In genomic region chr21:15121655-15122120, GRCh38 we compare ENCODE assay signal across 11 cellular contexts. TPM values are rescaled to one million over a fixed set of nuclear protein-coding genes. Genes with fewer than 3 reads are reported as not detected.
DNase-seq lines count a peak whose midpoint lies in the region; TF ChIP-seq lines count a peak whose summit lies in the region.
"Had no signal": no experiment of that assay in that cellular context is flagged by ENCODE, and none has a peak within 500 bp of the region (broad histone marks: within the 10 kb centered on the region; RNA-seq: fewer than 3 reads in every experiment).

No MANE protein-coding gene starts in this region.

- no TSS peak for BruUV-seq in OCI-LY7 (replicated peaks; lab: Mats Ljungman, UMichigan)

- H3K27ac Mint-ChIP-seq in brain (peak overlapping the region in 3 of 5 experiments; percentile 74 to 95 (median 94)), CD14-positive monocyte (peak overlapping the region in 1 of 7 donors; percentile 28)
- H3K27ac Mint-ChIP-seq: activated CD4-positive, alpha-beta T cell treated with anti-CD3 and anti-CD28 coated beads, Interleukin-2, amount 10 ng/mL, durations not matched to agents 7 days and 5 days; natural killer cell treated with Interleukin-12 subunit alpha and Interleukin-12 subunit beta and Interleukin-15 and Interleukin-18, amount 100 ng/mL, for 72 hours; stimulated activated memory B cell treated with anti-CD40 and anti-IgM and Interleukin-4, amounts not matched to agents 10 μg/mL and 1 μg/mL and 100 μg/mL, for 72 hours had no signal

- DNase-seq in H4 (ENCODE audit: low spot score) (peak; percentile 41), sigmoid colon (no peak), CD14-positive monocyte (ENCODE audit: low spot score) (no peak), COR-L47 (lab: John Stamatoyannopoulos, UW) (no peak), OCI-LY7 (ENCODE audit: low spot score) (no peak), OCI-M1 (lab: John Stamatoyannopoulos, UW) (no peak)
- DNase-seq: activated CD4-positive, alpha-beta T cell treated with anti-CD3 and anti-CD28 coated beads, Interleukin-2, amount 10 ng/mL, durations not matched to agents 7 days and 5 days had no signal

- H3K79me2 ChIP-seq in OCI-LY7 (ENCODE audit: insufficient read depth, low read depth, low read length): no peaks in the 10 kb centered on the region

- no peaks in the 10 kb centered on the region for H4K20me1 ChIP-seq in OCI-LY7 (ENCODE audit: insufficient read depth, low read length)

- POLR2A ChIA-PET in OCI-LY7 (lab: Charles Lee): interaction anchor here (0.7 to 1.8 kb wide), 4 partner anchors 12 to 235 kb away, joined by 3 to 4 read pairs (median 3); no protein-coding TSS in a partner anchor

- no peaks in the 10 kb centered on the region for H3K9me2 ChIP-seq in OCI-LY7 (ENCODE audit: insufficient read depth, low read length)

- no peak overlapping the region for H3K4me3 ChIP-seq in iPS-20b (ENCODE audit: low read length)
- H3K4me3 ChIP-seq in sigmoid colon: no peak overlapping the region
- no peak overlapping the region for H3K4me3 ChIP-seq in OCI-LY7 (ENCODE audit: low read depth, low read length, poor library complexity, severe bottlenecking)

- H3K4me1 Mint-ChIP-seq in brain (peaks cover 36% of the 10 kb centered on the region), CD14-positive monocyte (peaks cover 11% of the 10 kb centered on the region)
- H3K4me1 Mint-ChIP-seq: activated CD4-positive, alpha-beta T cell treated with anti-CD3 and anti-CD28 coated beads, Interleukin-2, amount 10 ng/mL, durations not matched to agents 7 days and 5 days had no signal

- H3K4me1 ChIP-seq in iPS-20b (ENCODE audit: insufficient read depth, low read length): peaks cover 20% of the 10 kb centered on the region; the same call in 1 of the 2 replicates
- peaks cover 0 to 16% (median 6%) of the 10 kb centered on the region in 4 donors for H3K4me1 ChIP-seq in sigmoid colon
- H3K4me1 ChIP-seq in OCI-LY7 (ENCODE audit: insufficient read depth, low read length, poor library complexity, severe bottlenecking): no peaks in the 10 kb centered on the region

- H3K36me3 Mint-ChIP-seq in brain (no peaks in the 10 kb centered on the region), CD14-positive monocyte (no peaks in the 10 kb centered on the region)
- H3K36me3 Mint-ChIP-seq: natural killer cell treated with Interleukin-12 subunit alpha and Interleukin-12 subunit beta and Interleukin-15 and Interleukin-18, amount 100 ng/mL, for 72 hours; stimulated activated memory B cell treated with anti-CD40 and anti-IgM and Interleukin-4, amounts not matched to agents 10 μg/mL and 1 μg/mL and 100 μg/mL, for 72 hours had no signal

- intact Hi-C loops in sigmoid colon (cut with DNase I) (no loop called here), CD14-positive monocyte (cut with micrococcal nuclease) (no loop called here), OCI-LY7 (cut with micrococcal nuclease; ENCODE audit: unreplicated experiment) (no loop called here)

- no peak overlapping the region for H3K9ac ChIP-seq in iPS-20b (ENCODE audit: low read depth, low read length)

- 28 to 60% methylated on average over 3 of the region's 3 CpGs for WGBS in sigmoid colon, 2 donors

- H2AFZ ChIP-seq in OCI-LY7 (ENCODE audit: low read length): no peak overlapping the region

- TF ChIP-seq CTCF in brain (conservative IDR thresholded peaks at IDR 0.05): no peak
- TF ChIP-seq CTCF in sigmoid colon (IDR thresholded peaks at IDR 0.05): no peak
- TF ChIP-seq CTCF in CD14-positive monocyte (IDR thresholded peaks at IDR 0.05): no peak
- TF ChIP-seq CTCF in OCI-LY7 (conservative IDR thresholded peaks at IDR 0.05; ENCODE audit: low read length): no peak

- no peaks in the 10 kb centered on the region for H3K36me3 ChIP-seq in iPS-20b (ENCODE audit: insufficient read depth, low read depth, low read length)
- H3K36me3 ChIP-seq in sigmoid colon: no peaks in the 10 kb centered on the region
- no peaks in the 10 kb centered on the region for H3K36me3 ChIP-seq in OCI-LY7 (ENCODE audit: insufficient read depth, low read length)

- H3K27ac ChIP-seq in iPS-20b (ENCODE audit: low read length) (peak overlapping the region; percentile 37), sigmoid colon (peak overlapping the region in 3 of 4 donors; percentile 21 to 27 (median 22)), OCI-LY7 (ENCODE audit: low read depth, low read length, poor library complexity, severe bottlenecking) (no peak overlapping the region)

- H3K27me3 Mint-ChIP-seq in brain (no peaks in the 10 kb centered on the region), CD14-positive monocyte (ENCODE audit: low read depth in 3 of 3) (peaks cover 2 to 5% (median 2%) of the 10 kb centered on the region in 3 donors)

- H3K27me3 ChIP-seq in iPS-20b (ENCODE audit: insufficient read depth, low read length) (no peaks in the 10 kb centered on the region), sigmoid colon (no peaks in the 10 kb centered on the region)

- no peaks in the 10 kb centered on the region for H3K9me3 Mint-ChIP-seq in brain
- H3K9me3 Mint-ChIP-seq in CD14-positive monocyte: no peaks in the 10 kb centered on the region
- H3K9me3 Mint-ChIP-seq: activated CD4-positive, alpha-beta T cell treated with anti-CD3 and anti-CD28 coated beads, Interleukin-2, amount 10 ng/mL, durations not matched to agents 7 days and 5 days; natural killer cell treated with Interleukin-12 subunit alpha and Interleukin-12 subunit beta and Interleukin-15 and Interleukin-18, amount 100 ng/mL, for 72 hours; stimulated activated memory B cell treated with anti-CD40 and anti-IgM and Interleukin-4, amounts not matched to agents 10 μg/mL and 1 μg/mL and 100 μg/mL, for 72 hours had no signal

- TF ChIP-seq POLR2A in sigmoid colon (IDR thresholded peaks at IDR 0.05): no peak

- CTCF ChIA-PET in OCI-LY7 (lab: Charles Lee; ENCODE audit: unreplicated experiment): no interaction called here

- no peak overlapping the region for H3K4me2 ChIP-seq in OCI-LY7 (ENCODE audit: low read length)

- H3K9me3 ChIP-seq in iPS-20b (ENCODE audit: insufficient read depth, low read depth, low read length) (no peaks in the 10 kb centered on the region), sigmoid colon (no peaks in the 10 kb centered on the region), OCI-LY7 (ENCODE audit: low read length) (no peaks in the 10 kb centered on the region)

- peak overlapping the region in 2 of 5 experiments; percentile 57 to 65 for H3K4me3 Mint-ChIP-seq in brain
- H3K4me3 Mint-ChIP-seq in CD14-positive monocyte: no peak overlapping the region
- H3K4me3 Mint-ChIP-seq: activated CD4-positive, alpha-beta T cell treated with anti-CD3 and anti-CD28 coated beads, Interleukin-2, amount 10 ng/mL, durations not matched to agents 7 days and 5 days; natural killer cell treated with Interleukin-12 subunit alpha and Interleukin-12 subunit beta and Interleukin-15 and Interleukin-18, amount 100 ng/mL, for 72 hours; stimulated activated memory B cell treated with anti-CD40 and anti-IgM and Interleukin-4, amounts not matched to agents 10 μg/mL and 1 μg/mL and 100 μg/mL, for 72 hours had no signal

- no peak for TF ChIP-seq EP300 in sigmoid colon (IDR thresholded peaks at IDR 0.05)

RNA-seq across cellular contexts. Expression of gene NRIP1, which starts 56.9 kb away (rescaled TPM):
- total RNA-seq in H4 (2014; rRNA removed; shearing (Covaris generic)): 12.6 and 17.3 TPM in 2 replicates
- polyA plus RNA-seq in brain (ENCODE audit: insufficient read depth, low read depth, low replicate concordance): 1.2 TPM
- total RNA-seq in sigmoid colon: 10 to 100 TPM; 26.3 to 35.3 (median 28.8) TPM
- 10 to 100 TPM; 10.2 to 15.0 (median 11.6) TPM for polyA plus RNA-seq in sigmoid colon
- 10 to 100 TPM; 23.5 to 28.2 TPM for polyA plus RNA-seq in CD14-positive monocyte
- total RNA-seq in OCI-LY7 (2014; rRNA removed; shearing (Covaris generic)): not detected in 2 replicates
- total RNA-seq in OCI-LY7 (2022): not detected in 2 replicates

Comparison
In these comparisons a context has a peak if more than half of its experiments do, and no peak if none do; other contexts are left out.
1. RNA of gene NRIP1, which starts 56.9 kb away (total RNA-seq): 26.3 to 35.3 TPM in sigmoid colon and 12.6 to 17.3 TPM in H4; not detected in OCI-LY7; every median in the first group is over 10 times any median in the second.